In genomic region chr10:15141136-15142067, GRCh38 we compare ENCODE assay signal across 9 cellular contexts. TPM values are rescaled to one million over a fixed set of nuclear protein-coding genes. Genes with fewer than 3 reads are reported as not detected.
A peak's percentile ranks its signal among the peaks of the same experiment; 100 is the strongest.
DNase-seq lines count a peak whose midpoint lies in the region; ATAC-seq and TF ChIP-seq lines count a peak whose summit lies in the region.
"Had no signal": no experiment of that assay in that cellular context is flagged by ENCODE, and none has a peak within 500 bp of the region (broad histone marks: within the 10 kb centered on the region; RNA-seq: fewer than 3 reads in every experiment).

No MANE protein-coding gene starts in this region.

- H3K4me1 ChIP-seq in psoas muscle = no peaks in the 10 kb centered on the region

- no peak overlapping the region for H3K4me3 ChIP-seq in psoas muscle

- CTCF ChIA-PET in activated CD4-positive, alpha-beta T cell treated with anti-CD3 and anti-CD28 coated beads for 36 hours (lab: Charles Lee) = interaction anchor here (0.6 to 2.2 kb wide), 10 partner anchors 9 to 290 kb away, joined by 3 to 8 read pairs (median 5); partner anchors contain the start of gene NMT2
- CTCF ChIA-PET in activated CD8-positive, alpha-beta T cell treated with anti-CD3 and anti-CD28 coated beads for 36 hours (lab: Charles Lee) = interaction anchor here (1.2 to 2.7 kb wide), 4 partner anchors 9 to 37 kb away, joined by 4 to 10 read pairs (median 5); no protein-coding TSS in a partner anchor

- intact Hi-C loops in activated CD4-positive, alpha-beta T cell treated with anti-CD3 and anti-CD28 coated beads for 36 hours (cut with DNase I, micrococcal nuclease) = loop anchor here (1.0 to 5.0 kb wide), 3 partner anchors 18 to 749 kb away; no protein-coding TSS in a partner anchor
- intact Hi-C loops in activated CD8-positive, alpha-beta T cell treated with anti-CD3 and anti-CD28 coated beads for 36 hours (cut with micrococcal nuclease) = no loop called here
- intact Hi-C loops in psoas muscle (cut with DNase I) = no loop called here

- no peak for TF ChIP-seq CTCF in activated CD8-positive, alpha-beta T cell treated with anti-CD3 and anti-CD28 coated beads for 36 hours (IDR thresholded peaks at IDR 0.05)
- no peak for TF ChIP-seq CTCF in psoas muscle (IDR thresholded peaks at IDR 0.05)
- TF ChIP-seq CTCF in progenitor cell of endocrine pancreas (IDR thresholded peaks at IDR 0.05; ENCODE audit: unreplicated experiment) = no peak

- peak; percentile 67 for DNase-seq in activated CD4-positive, alpha-beta T cell treated with anti-CD3 and anti-CD28 coated beads for 36 hours
- DNase-seq in activated CD4-positive, alpha-beta T cell treated with anti-CD3 and anti-CD28 coated beads, Interleukin-2, amount 50 U/mL, for 1 hour = no peak
- peak; percentile 60 for DNase-seq in activated CD8-positive, alpha-beta T cell treated with anti-CD3 and anti-CD28 coated beads for 36 hours
- DNase-seq in retina (peak; percentile 51), psoas muscle (no peak), epidermal melanocyte (ENCODE audit: insufficient read length, low spot score) (no peak), progenitor cell of endocrine pancreas (ENCODE audit: low spot score, unreplicated experiment) (no peak)

- no peak overlapping the region for H3K27ac ChIP-seq in psoas muscle

- no peaks in the 10 kb centered on the region for H3K27me3 ChIP-seq in psoas muscle (ENCODE audit: insufficient read depth in 3 of 3, low read length in 2 of 3)

- H3K9me3 Mint-ChIP-seq in activated CD4-positive, alpha-beta T cell treated with anti-CD3 and anti-CD28 coated beads for 36 hours (ENCODE audit: low read depth) = no peaks in the 10 kb centered on the region
- no peaks in the 10 kb centered on the region for H3K9me3 Mint-ChIP-seq in activated CD8-positive, alpha-beta T cell treated with anti-CD3 and anti-CD28 coated beads for 36 hours
- no peaks in the 10 kb centered on the region for H3K9me3 Mint-ChIP-seq in progenitor cell of endocrine pancreas (ENCODE audit: low read depth)

- ATAC-seq in activated CD4-positive, alpha-beta T cell treated with anti-CD3 and anti-CD28 coated beads for 36 hours = peak; percentile 86
- peak; percentile 93 for ATAC-seq in HG03064 (IDR thresholded peaks at IDR 0.05; ENCODE audit: low read depth, unreplicated experiment)
- ATAC-seq in activated CD8-positive, alpha-beta T cell treated with anti-CD3 and anti-CD28 coated beads for 36 hours = peak; percentile 78
- no peak for ATAC-seq in psoas muscle
- ATAC-seq: Panc1 had no signal

- peaks cover 51% of the 10 kb centered on the region for H3K4me1 Mint-ChIP-seq in activated CD4-positive, alpha-beta T cell treated with anti-CD3 and anti-CD28 coated beads for 36 hours
- H3K4me1 Mint-ChIP-seq in activated CD8-positive, alpha-beta T cell treated with anti-CD3 and anti-CD28 coated beads for 36 hours (ENCODE audit: low read depth) = peaks cover 44% of the 10 kb centered on the region
- peaks cover 20% of the 10 kb centered on the region for H3K4me1 Mint-ChIP-seq in progenitor cell of endocrine pancreas (ENCODE audit: low read depth)

- H3K36me3 ChIP-seq in psoas muscle (ENCODE audit: insufficient read depth in 1 of 2, low read depth in 1 of 2) = peaks cover 0 to 28% of the 10 kb centered on the region in 2 donors

- no peaks in the 10 kb centered on the region for H3K9me3 ChIP-seq in psoas muscle

- H3K27me3 Mint-ChIP-seq in activated CD4-positive, alpha-beta T cell treated with anti-CD3 and anti-CD28 coated beads for 36 hours = no peaks in the 10 kb centered on the region
- no peaks in the 10 kb centered on the region for H3K27me3 Mint-ChIP-seq in activated CD8-positive, alpha-beta T cell treated with anti-CD3 and anti-CD28 coated beads for 36 hours
- no peaks in the 10 kb centered on the region for H3K27me3 Mint-ChIP-seq in progenitor cell of endocrine pancreas

- peak overlapping the region; percentile 83 for H3K27ac Mint-ChIP-seq in activated CD4-positive, alpha-beta T cell treated with anti-CD3 and anti-CD28 coated beads for 36 hours
- peak overlapping the region; percentile 78 for H3K27ac Mint-ChIP-seq in activated CD8-positive, alpha-beta T cell treated with anti-CD3 and anti-CD28 coated beads for 36 hours
- H3K27ac Mint-ChIP-seq in progenitor cell of endocrine pancreas = no peak overlapping the region

- POLR2A ChIA-PET in activated CD4-positive, alpha-beta T cell treated with anti-CD3 and anti-CD28 coated beads for 36 hours (lab: Charles Lee) = interaction anchor here (0.6 to 1.5 kb wide), 7 partner anchors 15 to 97 kb away, joined by 3 to 8 read pairs (median 3); partner anchors contain the start of gene NMT2
- POLR2A ChIA-PET in activated CD8-positive, alpha-beta T cell treated with anti-CD3 and anti-CD28 coated beads for 36 hours (lab: Charles Lee) = interaction anchor here (0.9 to 1.8 kb wide), 4 partner anchors 19 to 263 kb away, joined by 3 to 6 read pairs (median 3); partner anchors contain the start of gene SUV39H2

- H3K4me3 Mint-ChIP-seq in activated CD4-positive, alpha-beta T cell treated with anti-CD3 and anti-CD28 coated beads for 36 hours = peak overlapping the region; percentile 69
- H3K4me3 Mint-ChIP-seq in activated CD8-positive, alpha-beta T cell treated with anti-CD3 and anti-CD28 coated beads for 36 hours = peak overlapping the region; percentile 57
- H3K4me3 Mint-ChIP-seq in progenitor cell of endocrine pancreas (ENCODE audit: low read depth) = no peak overlapping the region

- 71 to 81% (median 73%) methylated on average over 16 of the region's 16 CpGs for WGBS in psoas muscle, 3 donors

- peaks cover 19% of the 10 kb centered on the region for H3K36me3 Mint-ChIP-seq in activated CD4-positive, alpha-beta T cell treated with anti-CD3 and anti-CD28 coated beads for 36 hours (ENCODE audit: low read depth)
- peaks cover 20% of the 10 kb centered on the region for H3K36me3 Mint-ChIP-seq in activated CD8-positive, alpha-beta T cell treated with anti-CD3 and anti-CD28 coated beads for 36 hours (ENCODE audit: low read depth)
- peaks cover 9% of the 10 kb centered on the region for H3K36me3 Mint-ChIP-seq in progenitor cell of endocrine pancreas (ENCODE audit: insufficient read depth)

RNA-seq across cellular contexts. Expression of gene NMT2, which starts 27.1 kb away (rescaled TPM):
- 10 to 100 TPM; 20.6 to 22.1 TPM for total RNA-seq in activated CD4-positive, alpha-beta T cell treated with anti-CD3 and anti-CD28 coated beads for 36 hours
- total RNA-seq in activated CD8-positive, alpha-beta T cell treated with anti-CD3 and anti-CD28 coated beads for 36 hours = 10 to 100 TPM; 15.9 to 16.2 TPM
- total RNA-seq in psoas muscle = 10 to 100 TPM in 1 of 4 donors, 1 to 10 TPM in 3; 8.1 to 12.9 (median 8.9) TPM
- 1 to 10 TPM; 3.9 to 8.8 (median 5.9) TPM for polyA plus RNA-seq in psoas muscle
- total RNA-seq in progenitor cell of endocrine pancreas = 36.6 and 39.6 TPM in 2 replicates

RNA-seq across cellular contexts. Expression of gene RPP38, which starts 44.2 kb away (rescaled TPM):
- 10 to 100 TPM; 26.1 to 27.1 TPM for total RNA-seq in activated CD4-positive, alpha-beta T cell treated with anti-CD3 and anti-CD28 coated beads for 36 hours
- 10 to 100 TPM; 16.2 to 24.2 TPM for total RNA-seq in activated CD8-positive, alpha-beta T cell treated with anti-CD3 and anti-CD28 coated beads for 36 hours
- total RNA-seq in psoas muscle = 10 to 100 TPM in 2 of 4 donors, 1 to 10 TPM in 2; 7.3 to 17.2 (median 11.1) TPM
- polyA plus RNA-seq in psoas muscle = 10 to 100 TPM; 18.1 to 21.9 (median 20.2) TPM
- 19.0 and 20.0 TPM in 2 replicates for total RNA-seq in progenitor cell of endocrine pancreas

RNA-seq across cellular contexts. Expression of gene ACBD7, which starts 52.8 kb away (rescaled TPM):
- 1 to 10 TPM; 2.4 to 2.6 TPM for total RNA-seq in activated CD4-positive, alpha-beta T cell treated with anti-CD3 and anti-CD28 coated beads for 36 hours
- total RNA-seq in activated CD8-positive, alpha-beta T cell treated with anti-CD3 and anti-CD28 coated beads for 36 hours = 1 to 10 TPM; 1.6 to 2.0 TPM
- total RNA-seq in psoas muscle (not detected), progenitor cell of endocrine pancreas (10.5 and 10.7 TPM in 2 replicates)
- polyA plus RNA-seq in psoas muscle = under 1 TPM in 1 of 3 donors, not detected in 2; 0.06 TPM

Comparison
In these comparisons a context has a peak if more than half of its experiments do, and no peak if none do; other contexts are left out.
1. DNase-seq: peak in activated CD4-positive, alpha-beta T cell treated with anti-CD3 and anti-CD28 coated beads for 36 hours (single experiment), activated CD8-positive, alpha-beta T cell treated with anti-CD3 and anti-CD28 coated beads for 36 hours (single experiment) and retina (single experiment); none in activated CD4-positive, alpha-beta T cell treated with anti-CD3 and anti-CD28 coated beads, Interleukin-2, amount 50 U/mL, for 1 hour (single experiment), psoas muscle (0 of 2), epidermal melanocyte (single experiment) and progenitor cell of endocrine pancreas (single experiment).
2. ATAC-seq: peak in activated CD4-positive, alpha-beta T cell treated with anti-CD3 and anti-CD28 coated beads for 36 hours (single experiment), HG03064 (single experiment) and activated CD8-positive, alpha-beta T cell treated with anti-CD3 and anti-CD28 coated beads for 36 hours (single experiment); none in psoas muscle (0 of 4).
3. intact Hi-C loops: an anchor here in activated CD4-positive, alpha-beta T cell treated with anti-CD3 and anti-CD28 coated beads for 36 hours (1.0 to 5.0 kb wide); none called in activated CD8-positive, alpha-beta T cell treated with anti-CD3 and anti-CD28 coated beads for 36 hours and psoas muscle.